In genomic region chr13:41549491-41549890, GRCh38 we compare ENCODE assay signal across 26 cellular contexts.
"Had no signal": no experiment of that assay in that cellular context is flagged by ENCODE, and none has a peak within 500 bp of the region (broad histone marks: within the 10 kb centered on the region; RNA-seq: fewer than 3 reads in every experiment).

No MANE protein-coding gene starts in this region.

- H3K4me2 ChIP-seq: smooth muscle cell had no signal

- H3K27ac Mint-ChIP-seq: activated CD4-positive, alpha-beta T cell treated with anti-CD3 and anti-CD28 coated beads, Interleukin-2, amount 10 ng/mL, durations not matched to agents 7 days and 5 days; activated T-cell treated with anti-CD3 and anti-CD28 coated beads, Interleukin-2, amount 50 U/mL, for 24 hours; activated T-helper 17 cell treated with anti-CD3 and anti-CD28 coated beads, Interleukin-2, amount 50 U/mL, for 72 hours; natural killer cell treated with Interleukin-12 subunit alpha and Interleukin-12 subunit beta and Interleukin-15 and Interleukin-18, amount 100 ng/mL, for 72 hours; stimulated activated naive B cell treated with anti-CD40 and anti-IgM and Interleukin-4, amounts not matched to agents 10 μg/mL and 1 μg/mL and 100 μg/mL, for 72 hours had no signal

- H3K27me3 Mint-ChIP-seq: activated CD4-positive, alpha-beta T cell treated with anti-CD3 and anti-CD28 coated beads, Interleukin-2, amount 10 ng/mL, durations not matched to agents 7 days and 5 days; activated T-cell treated with anti-CD3 and anti-CD28 coated beads, Interleukin-2, amount 50 U/mL, for 24 hours; central memory CD8-positive, alpha-beta T cell; stimulated activated naive B cell treated with anti-CD40 and anti-IgM and Interleukin-4, amounts not matched to agents 10 μg/mL and 1 μg/mL and 100 μg/mL, for 72 hours had no signal

- H3K27ac ChIP-seq: ascending aorta, brain microvascular endothelial cell, foreskin keratinocyte, thyroid gland, WERI-Rb-1 had no signal

- H3K9me3 ChIP-seq: ascending aorta, left ventricle myocardium inferior, thyroid gland had no signal

- H3K9me3 Mint-ChIP-seq: activated CD4-positive, alpha-beta T cell treated with anti-CD3 and anti-CD28 coated beads, Interleukin-2, amount 10 ng/mL, durations not matched to agents 7 days and 5 days; activated T-cell treated with anti-CD3 and anti-CD28 coated beads, Interleukin-2, amount 50 U/mL, for 24 hours; activated T-helper 17 cell treated with anti-CD3 and anti-CD28 coated beads, Interleukin-2, amount 50 U/mL, for 72 hours; central memory CD8-positive, alpha-beta T cell; natural killer cell treated with Interleukin-12 subunit alpha and Interleukin-12 subunit beta and Interleukin-15 and Interleukin-18, amount 100 ng/mL, for 72 hours; stimulated activated naive B cell treated with anti-CD40 and anti-IgM and Interleukin-4, amounts not matched to agents 10 μg/mL and 1 μg/mL and 100 μg/mL, for 72 hours had no signal

- ATAC-seq: activated naive CD4-positive, alpha-beta T cell treated with anti-CD3 and anti-CD28 coated beads, Interleukin-2, amount 50 U/mL, for 72 hours; activated T-helper 17 cell treated with anti-CD3 and anti-CD28 coated beads, Interleukin-2, amount 50 U/mL, for 72 hours; foreskin keratinocyte; natural killer cell treated with Interleukin-12 subunit alpha and Interleukin-12 subunit beta and Interleukin-15 and Interleukin-18, amount 100 ng/mL, for 72 hours; sciatic nerve; stimulated activated naive B cell treated with anti-CD40 and anti-IgM and Interleukin-4, amounts not matched to agents 10 μg/mL and 1 μg/mL and 100 μg/mL, for 72 hours had no signal

- H3K4me1 ChIP-seq: thyroid gland had no signal

- H3K4me3 ChIP-seq: ascending aorta, left ventricle myocardium inferior, smooth muscle cell, thyroid gland had no signal

- H3K36me3 ChIP-seq: ascending aorta, brain microvascular endothelial cell, left ventricle myocardium inferior, thyroid gland, WERI-Rb-1 had no signal

- H3K27me3 ChIP-seq: ascending aorta, brain microvascular endothelial cell, thyroid gland had no signal

- DNase-seq: activated CD4-positive, alpha-beta T cell treated with anti-CD3 and anti-CD28 coated beads, Interleukin-2, amount 10 ng/mL, durations not matched to agents 7 days and 5 days; activated CD4-positive, CD25-positive, alpha-beta regulatory T cell treated with anti-CD3 and anti-CD28 coated beads, Interleukin-2, amount 50 U/mL, for 72 hours; activated CD8-positive, alpha-beta memory T cell treated with anti-CD3 and anti-CD28 coated beads for 24 hours; activated CD8-positive, alpha-beta memory T cell treated with anti-CD3 and anti-CD28 coated beads, Interleukin-2, amount 50 U/mL, for 4 hours; activated T-cell treated with anti-CD3 and anti-CD28 coated beads, Interleukin-2, amount 50 U/mL, for 24 hours; brain microvascular endothelial cell; cortex of kidney; effector CD4-positive, alpha-beta T cell; erythroblast; foreskin keratinocyte; hippocampal formation; kidney glomerular epithelial cell; left ventricle myocardium inferior; posterior cingulate gyrus; stimulated activated CD4-positive, alpha-beta T cell treated with anti-CD3 and anti-CD28 coated beads, Interleukin-15, amount 100 ng/mL, for 24 hours; stimulated activated naive B cell treated with anti-CD40 and anti-IgM and Interleukin-4, amounts not matched to agents 10 μg/mL and 1 μg/mL and 100 μg/mL, for 72 hours; T-helper 1 cell; thyroid gland; WERI-Rb-1 had no signal

- H3K36me3 Mint-ChIP-seq: activated naive CD4-positive, alpha-beta T cell treated with anti-CD3 and anti-CD28 coated beads, Interleukin-2, amount 50 U/mL, for 72 hours; natural killer cell treated with Interleukin-12 subunit alpha and Interleukin-12 subunit beta and Interleukin-15 and Interleukin-18, amount 100 ng/mL, for 72 hours; stimulated activated naive B cell treated with anti-CD40 and anti-IgM and Interleukin-4, amounts not matched to agents 10 μg/mL and 1 μg/mL and 100 μg/mL, for 72 hours had no signal

- H3K4me3 Mint-ChIP-seq: activated CD4-positive, alpha-beta T cell treated with anti-CD3 and anti-CD28 coated beads, Interleukin-2, amount 10 ng/mL, durations not matched to agents 7 days and 5 days; activated T-cell treated with anti-CD3 and anti-CD28 coated beads, Interleukin-2, amount 50 U/mL, for 24 hours; activated T-helper 17 cell treated with anti-CD3 and anti-CD28 coated beads, Interleukin-2, amount 50 U/mL, for 72 hours; central memory CD8-positive, alpha-beta T cell; natural killer cell treated with Interleukin-12 subunit alpha and Interleukin-12 subunit beta and Interleukin-15 and Interleukin-18, amount 100 ng/mL, for 72 hours; stimulated activated naive B cell treated with anti-CD40 and anti-IgM and Interleukin-4, amounts not matched to agents 10 μg/mL and 1 μg/mL and 100 μg/mL, for 72 hours had no signal
